Comparison of ENCODE assay signal across 17 cellular contexts in genomic region chr11:96265236-96265737, GRCh38.
A peak's percentile ranks its signal among the peaks of the same experiment; 100 is the strongest.
DNase-seq lines count a peak whose midpoint lies in the region; ATAC-seq, FAIRE-seq and TF ChIP-seq lines count a peak whose summit lies in the region.
"Had no signal": no experiment of that assay in that cellular context is flagged by ENCODE, and none has a peak within 500 bp of the region (broad histone marks: within the 10 kb centered on the region; RNA-seq: fewer than 3 reads in every experiment).

No MANE protein-coding gene starts in this region.

- no peaks in the 10 kb centered on the region for H3K9me1 ChIP-seq in K562 (ENCODE audit: control insufficient read depth, insufficient read depth, low read length)

- TF ChIP-seq POLR2A in K562 (conservative IDR thresholded peaks at IDR 0.05) = no peak

- CTCF ChIA-PET in K562 (lab: Yijun Ruan, JAX; ENCODE audit: low intra/inter-chr PET ratio) = no interaction called here

- POLR2A ChIA-PET in K562 (lab: Yijun Ruan, JAX) = interaction anchor here (0.8 to 1.4 kb wide), 3 partner anchors 10 to 14 kb away, joined by 3 to 4 read pairs (median 3); no protein-coding TSS in a partner anchor

- no peak for ATAC-seq in natural killer cell treated with Interleukin-12 subunit alpha and Interleukin-12 subunit beta and Interleukin-15 and Interleukin-18, amount 100 ng/mL, for 72 hours
- ATAC-seq in natural killer cell (no peak), K562 (no peak), GM18520 (IDR thresholded peaks at IDR 0.05; ENCODE audit: unreplicated experiment) (no peak)
- ATAC-seq: esophagus mucosa had no signal

- H3K27ac ChIP-seq in K562 (ENCODE audit: extremely low read depth, low read depth, low read length) = no peak overlapping the region
- H3K27ac ChIP-seq: colonic mucosa, KMS-11, ovary, Peyer's patch had no signal

- H3K4me2 ChIP-seq in K562 (ENCODE audit: insufficient read depth, low read length) = no peak overlapping the region
- H3K4me2 ChIP-seq: KMS-11 had no signal

- H2AFZ ChIP-seq in K562 (ENCODE audit: low read depth, low read length) = no peak overlapping the region

- no peak overlapping the region; a peak in 1 of 4 replicates for H3K9ac ChIP-seq in K562 (ENCODE audit: insufficient read depth in 1 of 2, low read depth in 2 of 2, low read length in 2 of 2)
- H3K9ac ChIP-seq: KMS-11 had no signal

- no peaks in the 10 kb centered on the region for H3K9me3 ChIP-seq in K562 (replicated peaks; ENCODE audit: control insufficient read depth, insufficient read depth, low read depth, low read length)
- H3K9me3 ChIP-seq: colonic mucosa, ovary, Peyer's patch had no signal

- 76% methylated on average over 8 of the region's 8 CpGs for WGBS in K562 (ENCODE audit: insufficient coverage, low coverage, missing lambda C conversion rate)

- TF ChIP-seq CTCF in natural killer cell (IDR thresholded peaks at IDR 0.05) = no peak
- no peak for TF ChIP-seq CTCF in K562 (IDR thresholded peaks at IDR 0.05 in 2 of 3, conservative IDR thresholded peaks at IDR 0.05 in 1 of 3; ENCODE audit: insufficient read depth in 2 of 3, low read depth in 1 of 3, low read length in 3 of 3)
- no peak for TF ChIP-seq CTCF in nephron progenitor cell (IDR thresholded peaks at IDR 0.05)

- no peaks in the 10 kb centered on the region for H3K36me3 ChIP-seq in K562 (ENCODE audit: control insufficient read depth, insufficient read depth, low read length)
- H3K36me3 ChIP-seq in H7 (replicated peaks; ENCODE audit: control insufficient read depth, insufficient read depth, low read length) = no peaks in the 10 kb centered on the region; the same call in 1 of the 2 replicates
- H3K36me3 ChIP-seq: colonic mucosa, ovary, Peyer's patch had no signal

- peak overlapping the region; percentile 31 to 98 for H3K27ac Mint-ChIP-seq in natural killer cell treated with Interleukin-12 subunit alpha and Interleukin-12 subunit beta and Interleukin-15 and Interleukin-18, amount 100 ng/mL, for 72 hours
- H3K27ac Mint-ChIP-seq in natural killer cell (peak overlapping the region in 1 of 2 donors; percentile 89), nephron progenitor cell (peak overlapping the region; percentile 78)

- TF ChIP-seq RAD21 in K562 (CRISPR knock-in tag; conservative IDR thresholded peaks at IDR 0.05 in 1 of 2, IDR thresholded peaks at IDR 0.05 in 1 of 2) = no peak

- H4K20me1 ChIP-seq in K562 (replicated peaks; ENCODE audit: control insufficient read depth, insufficient read depth, low read length) = no peaks in the 10 kb centered on the region

- H3K4me1 Mint-ChIP-seq in natural killer cell treated with Interleukin-12 subunit alpha and Interleukin-12 subunit beta and Interleukin-15 and Interleukin-18, amount 100 ng/mL, for 72 hours (ENCODE audit: low read depth in 2 of 2) = peaks cover 56 to 68% of the 10 kb centered on the region in 2 donors
- peaks cover 57 to 67% of the 10 kb centered on the region in 2 donors for H3K4me1 Mint-ChIP-seq in natural killer cell
- H3K4me1 Mint-ChIP-seq in nephron progenitor cell = peaks cover 19% of the 10 kb centered on the region

- H3K27me3 Mint-ChIP-seq in natural killer cell treated with Interleukin-12 subunit alpha and Interleukin-12 subunit beta and Interleukin-15 and Interleukin-18, amount 100 ng/mL, for 72 hours = no peaks in the 10 kb centered on the region
- H3K27me3 Mint-ChIP-seq in natural killer cell (ENCODE audit: low read depth in 2 of 2) (no peaks in the 10 kb centered on the region), nephron progenitor cell (ENCODE audit: low read depth, poor library complexity) (no peaks in the 10 kb centered on the region)

- no peak overlapping the region for H3K4me3 Mint-ChIP-seq in natural killer cell treated with Interleukin-12 subunit alpha and Interleukin-12 subunit beta and Interleukin-15 and Interleukin-18, amount 100 ng/mL, for 72 hours
- H3K4me3 Mint-ChIP-seq in natural killer cell (no peak overlapping the region), nephron progenitor cell (no peak overlapping the region)

- DNase-seq in natural killer cell treated with Interleukin-12 subunit alpha and Interleukin-12 subunit beta and Interleukin-15 and Interleukin-18, amount 100 ng/mL, for 72 hours (ENCODE audit: low spot score) = no peak
- no peak for DNase-seq in natural killer cell
- no peak for DNase-seq in K562 (ENCODE audit: extremely low read depth in 1 of 4, low spot score in 3 of 4)
- no peak for DNase-seq in nephron progenitor cell
- no peak for DNase-seq in NAMALWA (ENCODE audit: low spot score)
- no peak for DNase-seq in foreskin melanocyte
- no peak for DNase-seq in H7
- DNase-seq: activated CD4-positive, alpha-beta T cell treated with anti-CD3 and anti-CD28 coated beads, Interleukin-2, amount 50 U/mL, for 4 hours; activated naive CD4-positive, alpha-beta T cell; colonic mucosa; NCI-H1694; ovary; Peyer's patch; T-helper 2 cell had no signal

- H3K4me3 ChIP-seq in K562 (no peak overlapping the region), H7 (ENCODE audit: insufficient read depth, low read depth, low read length) (no peak overlapping the region)
- H3K4me3 ChIP-seq: colonic mucosa, ovary, Peyer's patch had no signal

- no TSS peak for BruUV-seq in K562 (replicated peaks; lab: Mats Ljungman, UMichigan)

- H3K79me2 ChIP-seq in K562 (ENCODE audit: control insufficient read depth, insufficient read depth, low read length) = no peaks in the 10 kb centered on the region

- no peaks in the 10 kb centered on the region for H3K36me3 Mint-ChIP-seq in natural killer cell treated with Interleukin-12 subunit alpha and Interleukin-12 subunit beta and Interleukin-15 and Interleukin-18, amount 100 ng/mL, for 72 hours
- H3K36me3 Mint-ChIP-seq in natural killer cell = no peaks in the 10 kb centered on the region
- H3K36me3 Mint-ChIP-seq in nephron progenitor cell (ENCODE audit: low read depth) = peaks cover 35% of the 10 kb centered on the region

- intact Hi-C loops in natural killer cell (cut with micrococcal nuclease) (loop anchor here (5.0 kb wide), 1 partner anchor 77 kb away; the partner anchor contains the start of gene MAML2), K562 (cut with micrococcal nuclease) (no loop called here)

- in situ Hi-C loops in K562 (cut with MboI) = no loop called here

- no peak for TF ChIP-seq EP300 in K562 (IDR thresholded peaks at IDR 0.05; ENCODE audit: low read length)

- no peaks in the 10 kb centered on the region for H3K27me3 ChIP-seq in K562 (ENCODE audit: control insufficient read depth in 2 of 2, insufficient read depth in 2 of 2, low read length in 2 of 2)
- H3K27me3 ChIP-seq in H7 (ENCODE audit: control insufficient read depth, insufficient read depth, low read length) = no peaks in the 10 kb centered on the region
- H3K27me3 ChIP-seq: colonic mucosa, ovary, Peyer's patch had no signal

- peaks cover 0 to 19% of the 10 kb centered on the region in 2 experiments; a peak in 3 of 5 replicates for H3K4me1 ChIP-seq in K562 (replicated peaks in 1 of 2; ENCODE audit: control insufficient read depth in 2 of 2, insufficient read depth in 2 of 2, low read length in 2 of 2)
- H3K4me1 ChIP-seq: colonic mucosa had no signal

- no peak for FAIRE-seq in K562 (lab: Jason Lieb, UNC)

- H3K9me3 Mint-ChIP-seq in natural killer cell treated with Interleukin-12 subunit alpha and Interleukin-12 subunit beta and Interleukin-15 and Interleukin-18, amount 100 ng/mL, for 72 hours = no peaks in the 10 kb centered on the region
- H3K9me3 Mint-ChIP-seq in natural killer cell (no peaks in the 10 kb centered on the region), nephron progenitor cell (peaks cover 19% of the 10 kb centered on the region)

TF ChIP-seq in K562, 482 proteins besides CTCF, POLR2A, EP300 and RAD21:
- TF ChIP-seq ZNF583 (CRISPR knock-in tag; IDR thresholded peaks at IDR 0.05) = no peak
- TF ChIP-seq C11orf30 (IDR thresholded peaks at IDR 0.05; ENCODE audit: low read depth) = peak; percentile 33; the same call in 1 of the 2 replicates
- TF ChIP-seq CREM (IDR thresholded peaks at IDR 0.05; ENCODE audit: low read depth) = no peak
- TF ChIP-seq MTA2 (IDR thresholded peaks at IDR 0.05; ENCODE audit: low read depth) = no peak
- TF ChIP-seq CEBPB (tag; IDR thresholded peaks at IDR 0.05) = no peak
- peak; percentile 93 for TF ChIP-seq HINFP (tag; conservative IDR thresholded peaks at IDR 0.05; ENCODE audit: low read depth)
- TF ChIP-seq ZNF316 (IDR thresholded peaks at IDR 0.05) = peak; percentile 47; the same call in 1 of the 2 replicates
- TF ChIP-seq POLR3G (IDR thresholded peaks at IDR 0.05; ENCODE audit: extremely low read depth, insufficient read length, insufficient replicate concordance) = no peak
- peak; percentile 35; the same call in 1 of the 2 replicates for TF ChIP-seq SPI1 (IDR thresholded peaks at IDR 0.05; ENCODE audit: borderline replicate concordance, low read depth, low read length)
- TF ChIP-seq GTF2F1 (IDR thresholded peaks at IDR 0.05; ENCODE audit: low read depth, low read length) = no peak
- TF ChIP-seq ZBTB5 (IDR thresholded peaks at IDR 0.05) = peak; percentile 64; the same call in 1 of the 2 replicates
